11 cellular contexts compared by ENCODE assay signal in genomic region chr7:141976524-141977245, GRCh38. TPM values are rescaled to one million over a fixed set of nuclear protein-coding genes. Genes with fewer than 3 reads are reported as not detected.
DNase-seq lines count a peak whose midpoint lies in the region; ATAC-seq and TF ChIP-seq lines count a peak whose summit lies in the region.
"Had no signal": no experiment of that assay in that cellular context is flagged by ENCODE, and none has a peak within 500 bp of the region (broad histone marks: within the 10 kb centered on the region; RNA-seq: fewer than 3 reads in every experiment).

No MANE protein-coding gene starts in this region.

- H2AFZ ChIP-seq in MM.1S (ENCODE audit: low read length): peak overlapping the region; percentile 85

- H3K27me3 ChIP-seq in MM.1S (replicated peaks; ENCODE audit: insufficient read depth, low read length): no peaks in the 10 kb centered on the region
- H3K27me3 ChIP-seq in neutrophil: no peaks in the 10 kb centered on the region
- H3K27me3 ChIP-seq in ovary: no peaks in the 10 kb centered on the region

- no peak for TF ChIP-seq POLR2A in ovary (IDR thresholded peaks at IDR 0.05)

- 32 to 46% (median 33%) methylated on average over 11 of the region's 11 CpGs for WGBS in ovary, 3 donors

- peaks cover 7% of the 10 kb centered on the region for H3K4me1 Mint-ChIP-seq in central memory CD8-positive, alpha-beta T cell

- DNase-seq in MM.1S (no peak), ovary (no peak), NAMALWA (ENCODE audit: low spot score) (no peak)
- no peak for DNase-seq in central memory CD8-positive, alpha-beta T cell (ENCODE audit: low spot score in 2 of 2)
- DNase-seq: KG1 had no signal

- peak overlapping the region; percentile 52; the same call in 1 of the 2 replicates for H3K4me3 ChIP-seq in GM08714 (ENCODE audit: low read length)
- peak overlapping the region; percentile 73 for H3K4me3 ChIP-seq in MM.1S (ENCODE audit: low read length)
- peak overlapping the region; percentile 55 to 58 for H3K4me3 ChIP-seq in neutrophil (ENCODE audit: low read depth in 1 of 2, low read length in 1 of 2)
- H3K4me3 ChIP-seq in ovary: no peak overlapping the region

- no peaks in the 10 kb centered on the region for H4K20me1 ChIP-seq in MM.1S (ENCODE audit: insufficient read depth, low read length)

- peak overlapping the region; percentile 77 for H3K4me2 ChIP-seq in MM.1S (ENCODE audit: low read depth, low read length)

- ATAC-seq in central memory CD8-positive, alpha-beta T cell (replicated peaks; ENCODE audit: extremely low read depth, poor library complexity, severe bottlenecking): no peak
- no peak for ATAC-seq in HG03159 (IDR thresholded peaks at IDR 0.05; ENCODE audit: unreplicated experiment)

- TF ChIP-seq EP300 in ovary (IDR thresholded peaks at IDR 0.05): no peak

- intact Hi-C loops in ovary (cut with DNase I): no loop called here

- no peak overlapping the region for H3K27ac Mint-ChIP-seq in central memory CD8-positive, alpha-beta T cell (ENCODE audit: low read depth)

- no peak for TF ChIP-seq CTCF in MM.1S (IDR thresholded peaks at IDR 0.05; ENCODE audit: low read length)
- TF ChIP-seq CTCF in neutrophil (IDR thresholded peaks at IDR 0.05): no peak
- TF ChIP-seq CTCF in ovary (IDR thresholded peaks at IDR 0.05): no peak

- peak overlapping the region; percentile 60; the same call in 1 of the 2 replicates for H3K9ac ChIP-seq in MM.1S (ENCODE audit: low read length)

- peak overlapping the region; percentile 47 for H3K4me3 Mint-ChIP-seq in central memory CD8-positive, alpha-beta T cell

- H3K79me2 ChIP-seq in MM.1S (ENCODE audit: low read length): no peaks in the 10 kb centered on the region

- H3K36me3 Mint-ChIP-seq in central memory CD8-positive, alpha-beta T cell (ENCODE audit: insufficient read depth): peaks cover 1% of the 10 kb centered on the region

- H3K9me2 ChIP-seq in MM.1S (replicated peaks; ENCODE audit: insufficient read depth, low read length): no peaks in the 10 kb centered on the region

- H3K27me3 Mint-ChIP-seq in central memory CD8-positive, alpha-beta T cell: no peaks in the 10 kb centered on the region

- H3F3A ChIP-seq in MM.1S (ENCODE audit: insufficient read depth, low read length): peaks cover 16% of the 10 kb centered on the region

- H3K36me3 ChIP-seq in MM.1S (replicated peaks; ENCODE audit: insufficient read depth, low read length): no peaks in the 10 kb centered on the region
- H3K36me3 ChIP-seq in neutrophil: no peaks in the 10 kb centered on the region
- H3K36me3 ChIP-seq in ovary: no peaks in the 10 kb centered on the region

- H3K9me3 Mint-ChIP-seq in central memory CD8-positive, alpha-beta T cell: peaks cover 5% of the 10 kb centered on the region

- peaks cover 13% of the 10 kb centered on the region for H3K4me1 ChIP-seq in MM.1S (ENCODE audit: low read length)
- peaks cover 44% of the 10 kb centered on the region in 2 experiments for H3K4me1 ChIP-seq in neutrophil (ENCODE audit: control insufficient read depth in 1 of 2, insufficient read depth in 1 of 2, low read depth in 1 of 2, low read length in 1 of 2)
- no peaks in the 10 kb centered on the region for H3K4me1 ChIP-seq in ovary (ENCODE audit: insufficient read depth)

- no peaks in the 10 kb centered on the region for H3K9me3 ChIP-seq in MM.1S (replicated peaks; ENCODE audit: insufficient read depth, low read length)
- no peaks in the 10 kb centered on the region for H3K9me3 ChIP-seq in neutrophil
- no peaks in the 10 kb centered on the region for H3K9me3 ChIP-seq in ovary

- peak overlapping the region; percentile 69; the same call in 1 of the 2 replicates for H3K27ac ChIP-seq in MM.1S (ENCODE audit: low read length)
- peak overlapping the region; percentile 58 for H3K27ac ChIP-seq in neutrophil
- no peak overlapping the region for H3K27ac ChIP-seq in ovary

RNA-seq across cellular contexts. Expression of gene TAS2R38, which starts 3.1 kb away (rescaled TPM):
- total RNA-seq in ovary: not detected
- polyA plus RNA-seq in ovary: not detected
- total RNA-seq: fibroblast of lung, lung microvascular endothelial cell had no signal
- polyA plus RNA-seq: adipose tissue, fibroblast of lung had no signal

RNA-seq across cellular contexts. Expression of gene MGAM, which starts 19.0 kb away (rescaled TPM):
- 1 to 10 TPM in 2 of 7 donors, under 1 TPM in 5; 0.51 to 1.6 (median 0.87) TPM for total RNA-seq in ovary
- under 1 TPM; 0.08 to 0.32 TPM for polyA plus RNA-seq in ovary
- total RNA-seq: fibroblast of lung, lung microvascular endothelial cell had no signal

RNA-seq across cellular contexts. Expression of gene CLEC5A, which starts 29.9 kb away (rescaled TPM):
- 1 to 10 TPM in 4 of 7 donors, under 1 TPM in 3; 0.45 to 3.5 (median 1.5) TPM for total RNA-seq in ovary
- polyA plus RNA-seq in ovary: under 1 TPM; 0.31 to 0.32 TPM
- total RNA-seq: fibroblast of lung, lung microvascular endothelial cell had no signal
- polyA plus RNA-seq: fibroblast of lung had no signal

Comparison
In these comparisons a context has a peak if more than half of its experiments do, and no peak if none do; other contexts are left out.
1. H3K27ac ChIP-seq: peak in MM.1S (single experiment) and neutrophil (single experiment); none in ovary (0 of 2).